Comparison of ENCODE assay signal across 8 cellular contexts in the genomic region with DNA sequence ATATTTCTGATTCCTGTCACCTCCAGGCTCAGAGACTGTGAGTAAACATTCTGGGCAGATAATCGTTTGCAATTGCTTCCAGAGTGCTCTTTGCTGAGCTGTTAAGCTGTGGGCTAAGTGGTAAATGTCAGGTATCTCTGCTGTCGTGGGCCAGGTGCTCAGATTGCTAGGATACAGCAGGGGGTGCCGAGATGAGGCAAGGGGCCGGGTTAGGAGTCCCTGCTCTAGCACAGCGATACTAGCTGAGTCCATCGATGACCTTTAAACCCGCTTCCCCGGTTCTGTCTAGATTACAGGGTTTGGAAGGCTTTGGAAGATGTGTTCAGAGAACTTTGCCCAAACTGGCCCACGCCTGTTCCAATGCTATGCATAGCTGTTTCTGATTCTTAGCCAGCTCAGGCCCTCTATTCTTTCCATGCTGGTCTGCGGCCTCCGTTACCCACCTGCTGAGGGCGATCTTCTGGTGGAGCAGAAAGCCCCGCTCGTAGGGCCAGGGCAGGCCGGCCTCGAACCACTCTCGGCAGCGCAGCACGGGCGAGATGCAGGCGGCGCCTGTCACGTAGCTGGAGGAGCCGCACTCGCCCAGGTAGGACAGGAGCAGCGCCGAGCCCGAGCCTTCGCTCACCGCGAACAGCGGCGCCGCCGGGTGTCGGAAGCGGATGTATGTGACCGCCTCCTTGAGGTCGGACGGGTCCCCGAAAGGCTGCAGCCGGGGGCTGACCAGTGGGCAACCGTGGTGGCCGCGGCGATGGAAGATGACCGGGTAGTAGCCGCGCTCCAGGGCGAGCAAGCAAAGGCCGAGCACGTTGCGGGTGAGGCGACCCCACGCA. TPM values are rescaled to one million over a fixed set of nuclear protein-coding genes. Genes with fewer than 3 reads are reported as not detected.
DNase-seq lines count a peak whose midpoint lies in the region; ATAC-seq and TF ChIP-seq lines count a peak whose summit lies in the region.

No MANE protein-coding gene starts in this region.

- peaks cover 27% of the 10 kb centered on the region for H4K20me1 ChIP-seq in BLaER1

- no peaks in the 10 kb centered on the region for H3K9me3 ChIP-seq in BLaER1

- peak; percentile 90 for DNase-seq in H7
- DNase-seq in NCI-H748 (lab: John Stamatoyannopoulos, UW; ENCODE audit: unreplicated experiment), result peak; percentile 95
- DNase-seq in activated T-helper 1 cell treated with Interleukin-2 at 50 U/mL for 16 hours (ENCODE audit: low read depth), result peak; percentile 52
- no peak for DNase-seq in glutamatergic neuron
- DNase-seq in posterior vena cava (ENCODE audit: low spot score), result peak; percentile 88

- no peak for TF ChIP-seq CTCF in glutamatergic neuron (IDR thresholded peaks at IDR 0.05; ENCODE audit: partially characterized antibody, unreplicated experiment)

- peak overlapping the region; percentile 95 for H3K9ac ChIP-seq in BLaER1

- H3K36me3 ChIP-seq in BLaER1 (peaks cover 22% of the 10 kb centered on the region), H7 (replicated peaks; ENCODE audit: control insufficient read depth, insufficient read depth, low read length) (no peaks in the 10 kb centered on the region; the same call in 1 of the 2 replicates)

- peaks cover 65% of the 10 kb centered on the region for H3K4me1 ChIP-seq in BLaER1

- peaks cover 20% of the 10 kb centered on the region for H3K4me1 Mint-ChIP-seq in glutamatergic neuron (ENCODE audit: low read depth, unreplicated experiment)

- H3K27me3 ChIP-seq in BLaER1 (no peaks in the 10 kb centered on the region), H7 (ENCODE audit: control insufficient read depth, insufficient read depth, low read length) (peaks cover 32% of the 10 kb centered on the region)

- peak overlapping the region; percentile 97 for H3K4me2 ChIP-seq in BLaER1

- peak overlapping the region; percentile 59 for H3K4me3 Mint-ChIP-seq in glutamatergic neuron (ENCODE audit: unreplicated experiment)

- no peak overlapping the region for H3K27ac Mint-ChIP-seq in glutamatergic neuron (ENCODE audit: unreplicated experiment)

- H3K9me3 Mint-ChIP-seq in glutamatergic neuron (ENCODE audit: unreplicated experiment), result peaks cover 5% of the 10 kb centered on the region

- peaks cover 15% of the 10 kb centered on the region for H3K27me3 Mint-ChIP-seq in glutamatergic neuron (ENCODE audit: unreplicated experiment)

- H3K4me3 ChIP-seq in BLaER1, result peak overlapping the region; percentile 84
- H3K4me3 ChIP-seq in H7 (ENCODE audit: insufficient read depth, low read depth, low read length), result peak overlapping the region; percentile 67

- ATAC-seq in HG03139 (IDR thresholded peaks at IDR 0.05; ENCODE audit: unreplicated experiment), result no peak
- ATAC-seq in GM19397 (IDR thresholded peaks at IDR 0.05; ENCODE audit: unreplicated experiment), result no peak

- H3K36me3 Mint-ChIP-seq in glutamatergic neuron (ENCODE audit: unreplicated experiment), result no peaks in the 10 kb centered on the region

- peak overlapping the region; percentile 96 for H3K27ac ChIP-seq in BLaER1

- intact Hi-C loops in posterior vena cava (cut with DNase I), result no loop called here

RNA-seq across cellular contexts. Expression of gene ABHD15, which starts 1.0 kb away (rescaled TPM):
- total RNA-seq in H7 (2014; rRNA removed; shearing (Covaris generic)), result 1.7 TPM in 2 replicates
- total RNA-seq in glutamatergic neuron (ENCODE audit: unreplicated experiment) (2.5 TPM), posterior vena cava (1 to 10 TPM; 4.5 to 5.9 TPM)

RNA-seq across cellular contexts. Expression of gene TP53I13, which starts 2.6 kb away (rescaled TPM):
- total RNA-seq in H7 (2014; rRNA removed; shearing (Covaris generic)), result 42.9 and 45.8 TPM in 2 replicates
- total RNA-seq in glutamatergic neuron (ENCODE audit: unreplicated experiment), result 14.3 TPM
- total RNA-seq in posterior vena cava, result 10 to 100 TPM; 33.1 to 34.7 TPM

RNA-seq across cellular contexts. Expression of gene GIT1, which starts 23.6 kb away (rescaled TPM):
- total RNA-seq in H7 (2014; rRNA removed; shearing (Covaris generic)), result 40.3 and 46.1 TPM in 2 replicates
- total RNA-seq in glutamatergic neuron (ENCODE audit: unreplicated experiment) (46.7 TPM), posterior vena cava (10 to 100 TPM; 28.1 to 43.5 TPM)

RNA-seq across cellular contexts. Expression of gene ANKRD13B, which starts 27.1 kb away (rescaled TPM):
- total RNA-seq in H7 (2014; rRNA removed; shearing (Covaris generic)), result 11.1 and 11.9 TPM in 2 replicates
- 123 TPM for total RNA-seq in glutamatergic neuron (ENCODE audit: unreplicated experiment)
- total RNA-seq in posterior vena cava, result 10 to 100 TPM; 11.2 to 11.5 TPM

RNA-seq across cellular contexts. Expression of gene CORO6, which starts 56.9 kb away (rescaled TPM):
- 3.9 and 6.9 TPM in 2 replicates for total RNA-seq in H7 (2014; rRNA removed; shearing (Covaris generic))
- 1.4 TPM for total RNA-seq in glutamatergic neuron (ENCODE audit: unreplicated experiment)
- 10 to 100 TPM; 26.7 to 31.6 TPM for total RNA-seq in posterior vena cava
